Comparison of ENCODE assay signal across 8 cellular contexts in the genomic region with DNA sequence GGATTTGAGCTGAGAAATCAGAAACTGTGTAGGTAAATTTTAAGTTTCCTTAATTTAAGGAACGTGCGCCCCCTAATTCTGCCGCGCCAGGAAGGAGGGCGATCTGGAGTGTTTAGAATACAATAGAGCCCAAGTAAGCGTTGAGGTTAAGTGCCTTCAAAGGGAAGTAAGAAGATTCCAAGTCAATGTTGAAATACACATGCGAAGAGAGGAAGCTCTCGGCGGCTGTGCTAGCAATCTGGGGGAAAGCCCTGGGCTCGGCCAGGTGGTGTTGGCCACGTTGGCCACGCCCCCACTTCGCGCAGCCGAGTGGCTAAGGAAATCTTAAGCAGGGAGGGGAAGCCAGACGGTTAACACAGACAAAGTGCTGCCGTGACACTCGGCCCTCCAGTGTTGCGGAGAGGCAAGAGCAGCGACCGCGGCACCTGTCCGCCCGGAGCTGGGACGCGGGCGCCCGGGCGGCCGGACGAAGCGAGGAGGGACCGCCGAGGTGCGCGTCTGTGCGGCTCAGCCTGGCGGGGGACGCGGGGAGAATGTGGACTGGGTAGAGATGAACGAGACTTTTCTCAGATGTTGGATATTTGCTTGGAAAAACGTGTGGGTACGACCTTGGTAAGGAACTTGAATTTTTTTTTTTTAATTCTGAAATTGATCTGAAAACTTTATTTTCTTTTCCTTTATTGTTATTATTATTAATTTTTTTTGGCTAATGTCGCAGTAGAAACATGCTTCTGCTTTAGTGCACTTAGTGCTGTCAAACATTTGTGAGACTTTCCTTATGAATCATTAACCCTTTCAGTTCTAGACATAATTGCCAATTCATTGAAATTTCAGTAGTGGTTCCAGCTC. TPM values are rescaled to one million over a fixed set of nuclear protein-coding genes. Genes with fewer than 3 reads are reported as not detected.
DNase-seq lines count a peak whose midpoint lies in the region; ATAC-seq and TF ChIP-seq lines count a peak whose summit lies in the region.

A gene (plus strand): TSS at position 353 of the 849 bp plus-strand sequence. CDS start 218 bp downstream, at position 571.

- peak in 6 of 12 donors; percentile 3 to 20 (median 14) for TF ChIP-seq CTCF in heart left ventricle (IDR thresholded peaks at IDR 0.05)
- peak in 2 of 4 experiments; percentile 21 to 39 for TF ChIP-seq CTCF in prostate gland (IDR thresholded peaks at IDR 0.05)
- peak in 2 of 4 experiments; percentile 4 to 39 for TF ChIP-seq CTCF in uterus (IDR thresholded peaks at IDR 0.05)

- peak in 1 of 2 donors; percentile 38 for TF ChIP-seq POLR2A in heart left ventricle (IDR thresholded peaks at IDR 0.05)
- peak; percentile 84 for TF ChIP-seq POLR2A in prostate gland (IDR thresholded peaks at IDR 0.05)
- TF ChIP-seq POLR2A in uterus (IDR thresholded peaks at IDR 0.05), result peak; percentile 55 to 74

- intact Hi-C loops in heart left ventricle (cut with DNase I) (loop anchor here in 7 of 10 donors (5.0 to 10.0 kb wide), 8 partner anchors 91 to 604 kb away; no protein-coding TSS in a partner anchor), prostate gland (cut with DNase I) (no loop called here), uterus (cut with DNase I; ENCODE audit: low total_unique reads) (no loop called here)

- ATAC-seq in activated naive CD4-positive, alpha-beta T cell treated with anti-CD3 and anti-CD28 coated beads, Interleukin-2, amount 50 U/mL, for 72 hours, result peak; percentile 70 to 96
- ATAC-seq in heart left ventricle, result peak; percentile 49 to 82 (median 76)

- 1 to 2% (median 1%) methylated on average over 44 of the region's 44 CpGs for WGBS in heart left ventricle, 4 donors
- under 1% methylated on average over 44 of the region's 44 CpGs for WGBS in prostate gland

- no peaks in the 10 kb centered on the region for H3K36me3 ChIP-seq in MG63
- peaks cover 0 to 4% (median 0%) of the 10 kb centered on the region in 9 donors for H3K36me3 ChIP-seq in heart left ventricle
- no peaks in the 10 kb centered on the region for H3K36me3 ChIP-seq in prostate gland
- H3K36me3 ChIP-seq in uterus, result no peaks in the 10 kb centered on the region

- H3K4me3 ChIP-seq in GM08714 (ENCODE audit: low read length), result peak within 1 kb of the TSS; percentile 87
- peak within 1 kb of the TSS; percentile 54 for H3K4me3 ChIP-seq in MG63
- H3K4me3 ChIP-seq in heart left ventricle, result peak within 1 kb of the TSS; percentile 12 to 66 (median 52)
- H3K4me3 ChIP-seq in prostate gland, result peak within 1 kb of the TSS; percentile 31 to 41
- peak within 1 kb of the TSS; percentile 29 to 53 for H3K4me3 ChIP-seq in uterus

- peaks cover 0 to 76% (median 7%) of the 10 kb centered on the region in 12 donors for H3K4me1 ChIP-seq in heart left ventricle
- no peaks in the 10 kb centered on the region for H3K4me1 ChIP-seq in prostate gland (replicated peaks)
- peaks cover 0 to 6% of the 10 kb centered on the region in 2 donors for H3K4me1 ChIP-seq in uterus

- H3K27ac Mint-ChIP-seq in activated naive CD4-positive, alpha-beta T cell treated with anti-CD3 and anti-CD28 coated beads, Interleukin-2, amount 50 U/mL, for 72 hours, result peak within 1 kb of the TSS in 1 of 2 donors; percentile 76

- no peaks in the 10 kb centered on the region for H3K27me3 ChIP-seq in MG63
- peaks cover 0 to 62% (median 12%) of the 10 kb centered on the region in 9 donors for H3K27me3 ChIP-seq in heart left ventricle
- no peaks in the 10 kb centered on the region for H3K27me3 ChIP-seq in prostate gland (replicated peaks; ENCODE audit: insufficient read depth)
- no peaks in the 10 kb centered on the region for H3K27me3 ChIP-seq in uterus

- no peaks in the 10 kb centered on the region for H3K36me3 Mint-ChIP-seq in activated naive CD4-positive, alpha-beta T cell treated with anti-CD3 and anti-CD28 coated beads, Interleukin-2, amount 50 U/mL, for 72 hours

- H3K9me3 ChIP-seq in MG63, result no peaks in the 10 kb centered on the region
- H3K9me3 ChIP-seq in heart left ventricle, result no peaks in the 10 kb centered on the region
- H3K9me3 ChIP-seq in prostate gland, result no peaks in the 10 kb centered on the region
- H3K9me3 ChIP-seq in uterus, result no peaks in the 10 kb centered on the region

- H3K9me3 Mint-ChIP-seq in activated naive CD4-positive, alpha-beta T cell treated with anti-CD3 and anti-CD28 coated beads, Interleukin-2, amount 50 U/mL, for 72 hours, result no peaks in the 10 kb centered on the region

- peak within 1 kb of the TSS; percentile 8 to 87 (median 58) for H3K27ac ChIP-seq in heart left ventricle
- peak within 1 kb of the TSS; percentile 23 to 58 for H3K27ac ChIP-seq in prostate gland
- peak within 1 kb of the TSS; percentile 74 to 81 for H3K27ac ChIP-seq in uterus

- peak; percentile 83 for DNase-seq in HCEC 1CT
- DNase-seq in MG63, result peak; percentile 70
- peak; percentile 98 for DNase-seq in SKM-1 treated with dmso at 0.1 percent for 144 hours (lab: John Stamatoyannopoulos, UW; ENCODE audit: unreplicated experiment)
- peak; percentile 61 to 84 for DNase-seq in activated naive CD4-positive, alpha-beta T cell treated with anti-CD3 and anti-CD28 coated beads, Interleukin-2, amount 50 U/mL, for 72 hours (ENCODE audit: low spot score in 2 of 2)
- peak; percentile 66 to 89 (median 81) for DNase-seq in heart left ventricle
- DNase-seq in prostate gland (ENCODE audit: low spot score), result peak; percentile 78
- DNase-seq in uterus, result peak; percentile 66 to 82

RNA-seq across cellular contexts. Expression of the gene that starts here (rescaled TPM):
- total RNA-seq in MG63 (2014; rRNA removed; shearing (Covaris generic); ENCODE audit: low replicate concordance), result not detected in 2 replicates
- 10 to 100 TPM in 1 of 2 donors, 1 to 10 TPM in 1; 7.7 to 12.5 TPM for total RNA-seq in activated naive CD4-positive, alpha-beta T cell treated with anti-CD3 and anti-CD28 coated beads, Interleukin-2, amount 50 U/mL, for 72 hours
- total RNA-seq in heart left ventricle (10 to 100 TPM in 1 of 9 donors, 1 to 10 TPM in 8; 1.0 to 10.8 (median 1.7) TPM), prostate gland (1 to 10 TPM; 3.5 TPM), uterus (10 to 100 TPM in 2 of 4 donors, 1 to 10 TPM in 2; 1.0 to 20.7 (median 7.0) TPM)
- polyA plus RNA-seq in heart left ventricle, result under 1 TPM; 0.36 to 0.53 TPM

Comparison
In these comparisons a context has a peak if more than half of its experiments do, and no peak if none do; other contexts are left out.
1. Peak in every context shown above with its lines: DNase-seq, ATAC-seq, H3K4me3 ChIP-seq and H3K27ac ChIP-seq.
2. Peak in DNase-seq and H3K4me3 ChIP-seq in MG63; RNA of the gene not detected or under 1 TPM.
3. H3K4me3 ChIP-seq: peak in every context shown above with its lines; median percentile 87 in GM08714; 54 in MG63; 52 in heart left ventricle; 41 in uterus; 36 in prostate gland.
4. intact Hi-C loops: an anchor here in heart left ventricle (5.0 to 10.0 kb wide); none called in prostate gland and uterus.